1 cellular context compared by ENCODE assay signal in genomic region chr1:159817276-159818041, GRCh38.
A peak's percentile ranks its signal among the peaks of the same experiment; 100 is the strongest.
TF ChIP-seq lines count a peak whose summit lies in the region.

No MANE protein-coding gene starts in this region.

TF ChIP-seq in endothelial cell of umbilical vein, 7 proteins besides CTCF, POLR2A, EP300 and RAD21 (continued from another document):
- peak; percentile 66 for TF ChIP-seq JUN (IDR thresholded peaks at IDR 0.05; ENCODE audit: borderline replicate concordance, insufficient read depth, insufficient read length, low read depth)
